1 cellular context compared by ENCODE assay signal in genomic region chr16:49278567-49278827, GRCh38.
TF ChIP-seq lines count a peak whose summit lies in the region.

No MANE protein-coding gene starts in this region.

TF ChIP-seq in HepG2, 621 proteins besides CTCF, POLR2A, EP300 and RAD21:
- 0 out of 2 replicates have a peak, but pooled peaks have one; percentile 70 for TF ChIP-seq EZH2 (conservative IDR thresholded peaks at IDR 0.05; ENCODE audit: low read depth, low read length)
- no peak for TF ChIP-seq ETV6 (CRISPR knock-in tag; conservative IDR thresholded peaks at IDR 0.05)
TF ChIP-seq in HepG2: peak in this region for 1.
